Comparison of ENCODE assay signal across 14 cellular contexts in genomic region chr12:93526786-93527428, GRCh38. TPM values are rescaled to one million over a fixed set of nuclear protein-coding genes. Genes with fewer than 3 reads are reported as not detected.
A peak's percentile ranks its signal among the peaks of the same experiment; 100 is the strongest.
DNase-seq lines count a peak whose midpoint lies in the region; ATAC-seq, FAIRE-seq and TF ChIP-seq lines count a peak whose summit lies in the region.
"Had no signal": no experiment of that assay in that cellular context is flagged by ENCODE, and none has a peak within 500 bp of the region (broad histone marks: within the 10 kb centered on the region; RNA-seq: fewer than 3 reads in every experiment).

No MANE protein-coding gene starts in this region.

- TF ChIP-seq CTCF in foreskin fibroblast (IDR thresholded peaks at IDR 0.05; ENCODE audit: low read depth, low read length) (no peak), upper lobe of right lung (IDR thresholded peaks at IDR 0.05) (no peak)

- H3K36me3 ChIP-seq in SJCRH30 (no peaks in the 10 kb centered on the region), upper lobe of right lung (no peaks in the 10 kb centered on the region)
- H3K36me3 ChIP-seq: ascending aorta had no signal

- intact Hi-C loops in upper lobe of right lung (cut with DNase I): no loop called here

- H3K4me1 ChIP-seq in SJCRH30 (peaks cover 8% of the 10 kb centered on the region), upper lobe of right lung (no peaks in the 10 kb centered on the region)
- H3K4me1 ChIP-seq: ascending aorta had no signal

- H3K27me3 ChIP-seq in SJCRH30 (no peaks in the 10 kb centered on the region), upper lobe of right lung (no peaks in the 10 kb centered on the region)
- H3K27me3 ChIP-seq: ascending aorta had no signal

- H3K27ac ChIP-seq in SJCRH30 (no peak overlapping the region), upper lobe of right lung (no peak overlapping the region)
- H3K27ac ChIP-seq: ascending aorta had no signal

- no peak overlapping the region for H3K4me3 ChIP-seq in SJCRH30
- H3K4me3 ChIP-seq in foreskin fibroblast (ENCODE audit: low read depth in 1 of 2, low read length in 2 of 2): no peak overlapping the region
- no peak overlapping the region for H3K4me3 ChIP-seq in upper lobe of right lung
- H3K4me3 ChIP-seq: ascending aorta had no signal

- peak; percentile 87 for ATAC-seq in upper lobe of right lung
- no peak for ATAC-seq in left lobe of liver

- DNase-seq in NCI-H748 (lab: John Stamatoyannopoulos, UW; ENCODE audit: unreplicated experiment): peak; percentile 9
- DNase-seq in NCI-H748 treated with DMSO at 0.1 percent for 48 hours (lab: John Stamatoyannopoulos, UW): no peak
- peak; percentile 35 to 54 for DNase-seq in SJCRH30
- peak; percentile 84 to 91 for DNase-seq in foreskin fibroblast
- DNase-seq in upper lobe of right lung: no peak
- DNase-seq in left lobe of liver (ENCODE audit: low spot score): no peak
- DNase-seq in T-helper 1 cell: no peak
- no peak for DNase-seq in GM12891 (ENCODE audit: insufficient read length, low spot score)
- DNase-seq: activated CD4-positive, alpha-beta T cell treated with anti-CD3 and anti-CD28 coated beads, Interleukin-2, amount 10 ng/mL, durations not matched to agents 24 days and 14 days; nucleus accumbens had no signal

- H3K9me3 ChIP-seq in SJCRH30 (replicated peaks) (no peaks in the 10 kb centered on the region), upper lobe of right lung (no peaks in the 10 kb centered on the region)
- H3K9me3 ChIP-seq: ascending aorta had no signal

- TF ChIP-seq POLR2A in GM12891 (IDR thresholded peaks at IDR 0.05; ENCODE audit: low read depth, low read length): no peak

- FAIRE-seq in GM12891 (lab: Jason Lieb, UNC): no peak
- FAIRE-seq: A204.1, H1 had no signal

TF ChIP-seq in GM12891, 5 proteins besides CTCF, POLR2A, EP300 and RAD21:
- TF ChIP-seq POU2F2 (IDR thresholded peaks at IDR 0.05; ENCODE audit: low read depth, low read length): no peak
- no peak for TF ChIP-seq POLR2AphosphoS5 (IDR thresholded peaks at IDR 0.05; ENCODE audit: low read depth, low read length)
- TF ChIP-seq PAX5 (IDR thresholded peaks at IDR 0.05; ENCODE audit: insufficient read depth, low read length, severe bottlenecking): no peak
- TF ChIP-seq SPI1 (IDR thresholded peaks at IDR 0.05; ENCODE audit: low read depth, low read length): no peak
- TF ChIP-seq TAF1 (IDR thresholded peaks at IDR 0.05; ENCODE audit: low read depth, low read length): no peak

RNA-seq across cellular contexts. Expression of gene SOCS2, which starts 45.6 kb away (rescaled TPM):
- 13.3 and 16.6 TPM in 2 replicates for total RNA-seq in SJCRH30 (2014; rRNA removed; shearing (Covaris generic))
- total RNA-seq in upper lobe of right lung (23.8 TPM), left lobe of liver (3.1 TPM)
- polyA plus RNA-seq in GM12891 (2012; ENCODE audit: low read depth, missing spikeins): 10.1 TPM
- total RNA-seq: OCI-LY7 had no signal

RNA-seq across cellular contexts. Expression of gene MRPL42, which starts 59.6 kb away (rescaled TPM):
- 93.2 and 117 TPM in 2 replicates for total RNA-seq in SJCRH30 (2014; rRNA removed; shearing (Covaris generic))
- total RNA-seq in upper lobe of right lung (49.4 TPM), left lobe of liver (25.4 TPM)
- polyA plus RNA-seq in GM12891 (2012; ENCODE audit: low read depth, missing spikeins): 45.4 TPM

Comparison
In these comparisons a context has a peak if more than half of its experiments do, and no peak if none do; other contexts are left out.
1. DNase-seq: peak in NCI-H748 (single experiment), SJCRH30 (2 of 2) and foreskin fibroblast (2 of 2); none in NCI-H748 treated with DMSO at 0.1 percent for 48 hours (single experiment), upper lobe of right lung (single experiment), left lobe of liver (single experiment), T-helper 1 cell (0 of 5) and GM12891 (single experiment).